In the genomic region with DNA sequence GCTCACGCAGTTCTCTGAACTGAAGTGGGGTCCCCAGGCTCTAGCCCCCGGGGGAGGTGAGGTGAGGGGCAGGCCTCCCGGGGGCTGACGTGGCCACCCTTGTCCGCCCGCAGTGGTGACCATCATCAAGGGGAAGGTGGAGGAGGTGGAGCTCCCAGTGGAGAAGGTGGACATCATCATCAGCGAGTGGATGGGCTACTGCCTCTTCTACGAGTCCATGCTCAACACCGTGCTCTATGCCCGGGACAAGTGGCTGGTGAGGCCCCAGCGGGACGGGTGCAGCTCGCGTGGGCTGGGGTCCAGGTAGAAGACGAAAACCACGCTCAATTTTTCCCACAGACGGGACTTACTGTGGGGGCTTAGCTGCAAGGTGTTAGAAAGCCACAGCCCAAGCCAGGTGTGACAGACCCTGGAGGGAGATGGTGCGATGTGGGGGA, we compare ENCODE assay signal across 11 cellular contexts.
"Had no signal": no experiment of that assay in that cellular context is flagged by ENCODE, and none has a peak within 500 bp of the region (broad histone marks: within the 10 kb centered on the region; RNA-seq: fewer than 3 reads in every experiment).

No MANE protein-coding gene starts in this region.

- ATAC-seq: gastroesophageal sphincter; natural killer cell treated with Interleukin-12 subunit alpha and Interleukin-12 subunit beta and Interleukin-15 and Interleukin-18, amount 100 ng/mL, for 72 hours; psoas muscle; stimulated activated naive CD8-positive, alpha-beta T cell treated with anti-CD3 and anti-CD28 coated beads, Interleukin-15, Interleukin-2, amounts not matched to agents 100 U/mL and 50 U/mL, for 24 hours had no signal

- H3K27me3 Mint-ChIP-seq: natural killer cell treated with Interleukin-12 subunit alpha and Interleukin-12 subunit beta and Interleukin-15 and Interleukin-18, amount 100 ng/mL, for 72 hours had no signal

- DNase-seq: activated effector memory CD4-positive, alpha-beta T cell treated with Interleukin-2 at 50 U/mL for 16 hours; left ventricle myocardium inferior; mesenchymal stem cell; sigmoid colon; stimulated activated CD4-positive, alpha-beta T cell treated with anti-CD3 and anti-CD28 coated beads, Interleukin-2, amount 100 ng/mL, for 24 hours; stimulated activated naive CD8-positive, alpha-beta T cell treated with anti-CD3 and anti-CD28 coated beads, Interleukin-15, Interleukin-2, amounts not matched to agents 100 U/mL and 50 U/mL, for 24 hours had no signal

- H3K27ac Mint-ChIP-seq: natural killer cell treated with Interleukin-12 subunit alpha and Interleukin-12 subunit beta and Interleukin-15 and Interleukin-18, amount 100 ng/mL, for 72 hours; T-helper 2 cell treated with Interferon-gamma antibody and Interleukin-4, amounts not matched to agents 5 μg/mL and 100 μg/mL, for 36 hours had no signal

- H3K4me3 ChIP-seq: ascending aorta, gastroesophageal sphincter, left ventricle myocardium inferior, psoas muscle, sigmoid colon had no signal

- H3K27me3 ChIP-seq: ascending aorta had no signal

- H3K4me3 Mint-ChIP-seq: natural killer cell treated with Interleukin-12 subunit alpha and Interleukin-12 subunit beta and Interleukin-15 and Interleukin-18, amount 100 ng/mL, for 72 hours; T-helper 2 cell treated with Interferon-gamma antibody and Interleukin-4, amounts not matched to agents 5 μg/mL and 100 μg/mL, for 36 hours had no signal

- H3K9me3 Mint-ChIP-seq: natural killer cell treated with Interleukin-12 subunit alpha and Interleukin-12 subunit beta and Interleukin-15 and Interleukin-18, amount 100 ng/mL, for 72 hours; T-helper 2 cell treated with Interferon-gamma antibody and Interleukin-4, amounts not matched to agents 5 μg/mL and 100 μg/mL, for 36 hours had no signal

- H3K9me3 ChIP-seq: ascending aorta, gastroesophageal sphincter, left ventricle myocardium inferior, psoas muscle, sigmoid colon had no signal

- H3K27ac ChIP-seq: ascending aorta, gastroesophageal sphincter, psoas muscle, sigmoid colon had no signal
